1 cellular context compared by ENCODE assay signal in the genomic region with DNA sequence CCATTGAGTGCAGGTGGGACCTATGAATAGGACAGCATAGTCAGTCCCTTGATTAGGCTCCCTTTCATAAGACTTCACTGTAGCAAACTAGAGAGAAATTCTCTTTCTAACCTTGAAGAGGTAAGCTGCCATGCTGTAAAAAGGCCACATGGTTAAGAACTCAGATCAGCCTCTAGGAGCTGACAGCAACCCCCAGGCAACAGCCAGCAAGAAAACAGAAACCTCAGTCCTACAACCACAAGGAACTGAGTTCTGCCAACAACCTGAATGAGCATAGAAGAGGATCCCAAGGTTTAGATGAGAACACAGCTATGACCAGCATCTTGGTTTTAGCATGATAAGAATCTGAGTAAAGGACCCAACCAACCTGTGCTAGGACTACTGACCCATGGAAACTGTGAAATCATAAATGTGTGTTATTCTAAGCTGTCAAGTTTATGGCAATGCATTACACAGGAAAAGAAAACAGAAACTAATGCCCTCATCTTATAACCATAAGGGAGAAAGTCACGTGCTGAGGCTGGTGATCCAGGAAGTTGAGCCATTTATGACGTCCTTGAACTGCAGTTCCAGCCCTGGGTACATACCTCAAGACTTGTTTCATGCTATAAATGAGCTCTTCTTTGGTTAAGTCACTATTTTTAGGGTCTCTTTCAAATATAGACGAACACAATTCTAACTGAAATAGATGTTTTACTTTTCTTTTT.
TF ChIP-seq lines count a peak whose summit lies in the region.

No MANE protein-coding gene starts in this region.

TF ChIP-seq in GM12878, 131 proteins besides CTCF, POLR2A, EP300 and RAD21 (continues in another document):
- TF ChIP-seq RUNX3 (IDR thresholded peaks at IDR 0.05; ENCODE audit: low read length) (no peak; the same call in 1 of the 2 replicates), RAD51 (IDR thresholded peaks at IDR 0.05) (peak; percentile 55), ZBTB33 (IDR thresholded peaks at IDR 0.05) (no peak), RFX5 (IDR thresholded peaks at IDR 0.05; ENCODE audit: low read depth, low read length) (no peak), SMC3 (IDR thresholded peaks at IDR 0.05; ENCODE audit: borderline replicate concordance, low read length) (no peak), NFYA (IDR thresholded peaks at IDR 0.05; ENCODE audit: borderline replicate concordance, low read depth, low read length) (no peak), SP1 (IDR thresholded peaks at IDR 0.05; ENCODE audit: low read depth, low read length) (no peak), WRNIP1 (IDR thresholded peaks at IDR 0.05; ENCODE audit: borderline replicate concordance, low read depth, low read length) (no peak), ASH2L (IDR thresholded peaks at IDR 0.05; ENCODE audit: borderline replicate concordance, low read depth) (no peak), SIX5 (IDR thresholded peaks at IDR 0.05; ENCODE audit: low read depth, low read length, severe bottlenecking) (no peak), FOXM1 (IDR thresholded peaks at IDR 0.05; ENCODE audit: low read depth, low read length) (no peak), ATF2 (IDR thresholded peaks at IDR 0.05; ENCODE audit: low read length) (0 out of 2 replicates have a peak, but pooled peaks have one; percentile 46), NFXL1 (IDR thresholded peaks at IDR 0.05; ENCODE audit: borderline replicate concordance) (no peak), HDGF (IDR thresholded peaks at IDR 0.05) (no peak), SMARCA5 (IDR thresholded peaks at IDR 0.05) (no peak), NR2F1 (conservative IDR thresholded peaks at IDR 0.05) (no peak), ELK1 (IDR thresholded peaks at IDR 0.05; ENCODE audit: low read depth, low read length) (no peak), ZNF274 (IDR thresholded peaks at IDR 0.05; ENCODE audit: insufficient read depth, insufficient read length) (no peak), YY1 (IDR thresholded peaks at IDR 0.05; ENCODE audit: low read depth, low read length) (no peak), PAX8 (IDR thresholded peaks at IDR 0.05) (no peak), BHLHE40 (IDR thresholded peaks at IDR 0.05; ENCODE audit: borderline replicate concordance in 1 of 2, low read depth in 2 of 2, low read length in 1 of 2) (peak in 1 of 2 experiments; percentile 49; a peak in 2 of 4 replicates), E2F8 (IDR thresholded peaks at IDR 0.05; ENCODE audit: low read depth, partially characterized antibody) (no peak), CREM (IDR thresholded peaks at IDR 0.05; ENCODE audit: low read depth) (0 out of 2 replicates have a peak, but pooled peaks have one; percentile 25), CEBPB (IDR thresholded peaks at IDR 0.05; ENCODE audit: borderline replicate concordance in 1 of 2, low read depth in 2 of 2, low read length in 2 of 2) (no peak), SUPT20H (IDR thresholded peaks at IDR 0.05; ENCODE audit: borderline replicate concordance, control insufficient read depth, low read depth, low read length) (no peak), MEF2A (IDR thresholded peaks at IDR 0.05; ENCODE audit: insufficient read depth, low read depth, low read length) (no peak), JUND (IDR thresholded peaks at IDR 0.05; ENCODE audit: low read depth, low read length) (no peak), MEF2B (IDR thresholded peaks at IDR 0.05; ENCODE audit: partially characterized antibody, poor library complexity, severe bottlenecking) (no peak), SPI1 (IDR thresholded peaks at IDR 0.05; ENCODE audit: borderline replicate concordance, insufficient read depth, low read depth, low read length) (no peak)
- TF ChIP-seq, protein P1, sequence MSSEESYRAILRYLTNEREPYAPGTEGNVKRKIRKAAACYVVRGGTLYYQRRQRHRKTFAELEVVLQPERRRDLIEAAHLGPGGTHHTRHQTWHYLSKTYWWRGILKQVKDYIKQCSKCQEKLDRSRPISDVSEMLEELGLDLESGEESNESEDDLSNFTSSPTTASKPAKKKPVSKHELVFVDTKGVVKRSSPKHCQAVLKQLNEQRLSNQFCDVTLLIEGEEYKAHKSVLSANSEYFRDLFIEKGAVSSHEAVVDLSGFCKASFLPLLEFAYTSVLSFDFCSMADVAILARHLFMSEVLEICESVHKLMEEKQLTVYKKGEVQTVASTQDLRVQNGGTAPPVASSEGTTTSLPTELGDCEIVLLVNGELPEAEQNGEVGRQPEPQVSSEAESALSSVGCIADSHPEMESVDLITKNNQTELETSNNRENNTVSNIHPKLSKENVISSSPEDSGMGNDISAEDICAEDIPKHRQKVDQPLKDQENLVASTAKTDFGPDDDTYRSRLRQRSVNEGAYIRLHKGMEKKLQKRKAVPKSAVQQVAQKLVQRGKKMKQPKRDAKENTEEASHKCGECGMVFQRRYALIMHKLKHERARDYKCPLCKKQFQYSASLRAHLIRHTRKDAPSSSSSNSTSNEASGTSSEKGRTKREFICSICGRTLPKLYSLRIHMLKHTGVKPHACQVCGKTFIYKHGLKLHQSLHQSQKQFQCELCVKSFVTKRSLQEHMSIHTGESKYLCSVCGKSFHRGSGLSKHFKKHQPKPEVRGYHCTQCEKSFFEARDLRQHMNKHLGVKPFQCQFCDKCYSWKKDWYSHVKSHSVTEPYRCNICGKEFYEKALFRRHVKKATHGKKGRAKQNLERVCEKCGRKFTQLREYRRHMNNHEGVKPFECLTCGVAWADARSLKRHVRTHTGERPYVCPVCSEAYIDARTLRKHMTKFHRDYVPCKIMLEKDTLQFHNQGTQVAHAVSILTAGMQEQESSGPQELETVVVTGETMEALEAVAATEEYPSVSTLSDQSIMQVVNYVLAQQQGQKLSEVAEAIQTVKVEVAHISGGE (CRISPR knock-in tag; IDR thresholded peaks at IDR 0.05), result no peak
- TF ChIP-seq, protein P2, sequence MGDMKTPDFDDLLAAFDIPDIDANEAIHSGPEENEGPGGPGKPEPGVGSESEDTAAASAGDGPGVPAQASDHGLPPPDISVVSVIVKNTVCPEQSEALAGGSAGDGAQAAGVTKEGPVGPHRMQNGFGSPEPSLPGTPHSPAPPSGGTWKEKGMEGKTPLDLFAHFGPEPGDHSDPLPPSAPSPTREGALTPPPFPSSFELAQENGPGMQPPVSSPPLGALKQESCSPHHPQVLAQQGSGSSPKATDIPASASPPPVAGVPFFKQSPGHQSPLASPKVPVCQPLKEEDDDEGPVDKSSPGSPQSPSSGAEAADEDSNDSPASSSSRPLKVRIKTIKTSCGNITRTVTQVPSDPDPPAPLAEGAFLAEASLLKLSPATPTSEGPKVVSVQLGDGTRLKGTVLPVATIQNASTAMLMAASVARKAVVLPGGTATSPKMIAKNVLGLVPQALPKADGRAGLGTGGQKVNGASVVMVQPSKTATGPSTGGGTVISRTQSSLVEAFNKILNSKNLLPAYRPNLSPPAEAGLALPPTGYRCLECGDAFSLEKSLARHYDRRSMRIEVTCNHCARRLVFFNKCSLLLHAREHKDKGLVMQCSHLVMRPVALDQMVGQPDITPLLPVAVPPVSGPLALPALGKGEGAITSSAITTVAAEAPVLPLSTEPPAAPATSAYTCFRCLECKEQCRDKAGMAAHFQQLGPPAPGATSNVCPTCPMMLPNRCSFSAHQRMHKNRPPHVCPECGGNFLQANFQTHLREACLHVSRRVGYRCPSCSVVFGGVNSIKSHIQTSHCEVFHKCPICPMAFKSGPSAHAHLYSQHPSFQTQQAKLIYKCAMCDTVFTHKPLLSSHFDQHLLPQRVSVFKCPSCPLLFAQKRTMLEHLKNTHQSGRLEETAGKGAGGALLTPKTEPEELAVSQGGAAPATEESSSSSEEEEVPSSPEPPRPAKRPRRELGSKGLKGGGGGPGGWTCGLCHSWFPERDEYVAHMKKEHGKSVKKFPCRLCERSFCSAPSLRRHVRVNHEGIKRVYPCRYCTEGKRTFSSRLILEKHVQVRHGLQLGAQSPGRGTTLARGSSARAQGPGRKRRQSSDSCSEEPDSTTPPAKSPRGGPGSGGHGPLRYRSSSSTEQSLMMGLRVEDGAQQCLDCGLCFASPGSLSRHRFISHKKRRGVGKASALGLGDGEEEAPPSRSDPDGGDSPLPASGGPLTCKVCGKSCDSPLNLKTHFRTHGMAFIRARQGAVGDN (IDR thresholded peaks at IDR 0.05), result no peak
- TF ChIP-seq, protein P3, sequence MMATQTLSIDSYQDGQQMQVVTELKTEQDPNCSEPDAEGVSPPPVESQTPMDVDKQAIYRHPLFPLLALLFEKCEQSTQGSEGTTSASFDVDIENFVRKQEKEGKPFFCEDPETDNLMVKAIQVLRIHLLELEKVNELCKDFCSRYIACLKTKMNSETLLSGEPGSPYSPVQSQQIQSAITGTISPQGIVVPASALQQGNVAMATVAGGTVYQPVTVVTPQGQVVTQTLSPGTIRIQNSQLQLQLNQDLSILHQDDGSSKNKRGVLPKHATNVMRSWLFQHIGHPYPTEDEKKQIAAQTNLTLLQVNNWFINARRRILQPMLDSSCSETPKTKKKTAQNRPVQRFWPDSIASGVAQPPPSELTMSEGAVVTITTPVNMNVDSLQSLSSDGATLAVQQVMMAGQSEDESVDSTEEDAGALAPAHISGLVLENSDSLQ (IDR thresholded peaks at IDR 0.05), result no peak
- TF ChIP-seq, protein P4, sequence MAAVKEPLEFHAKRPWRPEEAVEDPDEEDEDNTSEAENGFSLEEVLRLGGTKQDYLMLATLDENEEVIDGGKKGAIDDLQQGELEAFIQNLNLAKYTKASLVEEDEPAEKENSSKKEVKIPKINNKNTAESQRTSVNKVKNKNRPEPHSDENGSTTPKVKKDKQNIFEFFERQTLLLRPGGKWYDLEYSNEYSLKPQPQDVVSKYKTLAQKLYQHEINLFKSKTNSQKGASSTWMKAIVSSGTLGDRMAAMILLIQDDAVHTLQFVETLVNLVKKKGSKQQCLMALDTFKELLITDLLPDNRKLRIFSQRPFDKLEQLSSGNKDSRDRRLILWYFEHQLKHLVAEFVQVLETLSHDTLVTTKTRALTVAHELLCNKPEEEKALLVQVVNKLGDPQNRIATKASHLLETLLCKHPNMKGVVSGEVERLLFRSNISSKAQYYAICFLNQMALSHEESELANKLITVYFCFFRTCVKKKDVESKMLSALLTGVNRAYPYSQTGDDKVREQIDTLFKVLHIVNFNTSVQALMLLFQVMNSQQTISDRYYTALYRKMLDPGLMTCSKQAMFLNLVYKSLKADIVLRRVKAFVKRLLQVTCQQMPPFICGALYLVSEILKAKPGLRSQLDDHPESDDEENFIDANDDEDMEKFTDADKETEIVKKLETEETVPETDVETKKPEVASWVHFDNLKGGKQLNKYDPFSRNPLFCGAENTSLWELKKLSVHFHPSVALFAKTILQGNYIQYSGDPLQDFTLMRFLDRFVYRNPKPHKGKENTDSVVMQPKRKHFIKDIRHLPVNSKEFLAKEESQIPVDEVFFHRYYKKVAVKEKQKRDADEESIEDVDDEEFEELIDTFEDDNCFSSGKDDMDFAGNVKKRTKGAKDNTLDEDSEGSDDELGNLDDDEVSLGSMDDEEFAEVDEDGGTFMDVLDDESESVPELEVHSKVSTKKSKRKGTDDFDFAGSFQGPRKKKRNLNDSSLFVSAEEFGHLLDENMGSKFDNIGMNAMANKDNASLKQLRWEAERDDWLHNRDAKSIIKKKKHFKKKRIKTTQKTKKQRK (IDR thresholded peaks at IDR 0.05; ENCODE audit: low read depth, low read length), result no peak
